1 cellular context compared by ENCODE assay signal in genomic region chr2:206208900-206209299, GRCh38.
TF ChIP-seq lines count a peak whose summit lies in the region.

No MANE protein-coding gene starts in this region.

TF ChIP-seq in HCT116, 20 proteins besides CTCF, POLR2A, EP300 and RAD21 (continued from another document):
- TF ChIP-seq REST (IDR thresholded peaks at IDR 0.05; ENCODE audit: low read depth): no peak
- TF ChIP-seq CEBPB (IDR thresholded peaks at IDR 0.05; ENCODE audit: low read depth): no peak
- TF ChIP-seq ELF1 (IDR thresholded peaks at IDR 0.05; ENCODE audit: borderline replicate concordance, low read depth): no peak
- TF ChIP-seq TCF7L2 (IDR thresholded peaks at IDR 0.05; ENCODE audit: borderline replicate concordance, extremely low read depth, insufficient read depth, insufficient read length): no peak
- TF ChIP-seq EZH2phosphoT487 (IDR thresholded peaks at IDR 0.05; ENCODE audit: borderline replicate concordance): no peak
- no peak for TF ChIP-seq EZH2 (IDR thresholded peaks at IDR 0.05)
- no peak for TF ChIP-seq ATF3 (IDR thresholded peaks at IDR 0.05)
- TF ChIP-seq MAX (IDR thresholded peaks at IDR 0.05): no peak
- no peak for TF ChIP-seq JUND (IDR thresholded peaks at IDR 0.05)
- TF ChIP-seq ZFX (IDR thresholded peaks at IDR 0.05): no peak
- no peak for TF ChIP-seq CBX3 (IDR thresholded peaks at IDR 0.05; ENCODE audit: low read depth)
- no peak for TF ChIP-seq YY1 (IDR thresholded peaks at IDR 0.05; ENCODE audit: extremely low read depth, insufficient replicate concordance, low read depth, low read length)
- no peak for TF ChIP-seq SIN3A (IDR thresholded peaks at IDR 0.05; ENCODE audit: low read depth)
